ENCODE assay signal across 9 cellular contexts in genomic region chr18:23131693-23132319, GRCh38. TPM values are rescaled to one million over a fixed set of nuclear protein-coding genes. Genes with fewer than 3 reads are reported as not detected.
DNase-seq lines count a peak whose midpoint lies in the region; ATAC-seq and TF ChIP-seq lines count a peak whose summit lies in the region.
"Had no signal": no experiment of that assay in that cellular context is flagged by ENCODE, and none has a peak within 500 bp of the region (broad histone marks: within the 10 kb centered on the region; RNA-seq: fewer than 3 reads in every experiment).

No MANE protein-coding gene starts in this region.

- H3K27me3 Mint-ChIP-seq in CD8-positive, alpha-beta T cell (ENCODE audit: low read depth) = peaks cover 38% of the 10 kb centered on the region
- H3K27me3 Mint-ChIP-seq in activated CD8-positive, alpha-beta T cell treated with anti-CD3 and anti-CD28 coated beads for 36 hours = peaks cover 27% of the 10 kb centered on the region
- peaks cover 23% of the 10 kb centered on the region for H3K27me3 Mint-ChIP-seq in nephron (ENCODE audit: low read depth)

- POLR2A ChIA-PET in CD8-positive, alpha-beta T cell (lab: Charles Lee) = interaction anchor here (0.6 kb wide), 1 partner anchor 266 kb away, joined by 3 read pairs; no protein-coding TSS in a partner anchor
- POLR2A ChIA-PET in HEK293 (lab: Yijun Ruan, JAX) = no interaction called here
- POLR2A ChIA-PET in activated CD8-positive, alpha-beta T cell treated with anti-CD3 and anti-CD28 coated beads for 36 hours (lab: Charles Lee) = no interaction called here

- TF ChIP-seq EP300 in esophagus muscularis mucosa (IDR thresholded peaks at IDR 0.05) (no peak), transverse colon (IDR thresholded peaks at IDR 0.05; ENCODE audit: low read depth) (no peak)

- ATAC-seq in CD8-positive, alpha-beta T cell = peak; percentile 54
- peak; percentile 63 for ATAC-seq in activated CD8-positive, alpha-beta T cell treated with anti-CD3 and anti-CD28 coated beads for 36 hours
- no peak for ATAC-seq in GM18519 (IDR thresholded peaks at IDR 0.05; ENCODE audit: low FRiP score, unreplicated experiment)

- peaks cover 15% of the 10 kb centered on the region for H3K4me1 Mint-ChIP-seq in CD8-positive, alpha-beta T cell (ENCODE audit: low read depth)
- peaks cover 10% of the 10 kb centered on the region for H3K4me1 Mint-ChIP-seq in activated CD8-positive, alpha-beta T cell treated with anti-CD3 and anti-CD28 coated beads for 36 hours (ENCODE audit: low read depth)
- peaks cover 32% of the 10 kb centered on the region for H3K4me1 Mint-ChIP-seq in nephron

- no peak overlapping the region for H3K27ac Mint-ChIP-seq in CD8-positive, alpha-beta T cell
- no peak overlapping the region for H3K27ac Mint-ChIP-seq in activated CD8-positive, alpha-beta T cell treated with anti-CD3 and anti-CD28 coated beads for 36 hours
- H3K27ac Mint-ChIP-seq in nephron = peak overlapping the region; percentile 2 to 30 (median 8)
- H3K27ac Mint-ChIP-seq: stimulated activated naive CD8-positive, alpha-beta T cell treated with anti-CD3 and anti-CD28 coated beads, Interleukin-15, Interleukin-2, amounts not matched to agents 100 ng/mL and 50 ng/mL, for 24 hours had no signal

- TF ChIP-seq CTCF in CD8-positive, alpha-beta T cell (IDR thresholded peaks at IDR 0.05) = peak; percentile 90
- peak; percentile 42; the same call in 1 of the 2 replicates for TF ChIP-seq CTCF in HEK293 (tag by site-specific recombination; IDR thresholded peaks at IDR 0.05)
- TF ChIP-seq CTCF in activated CD8-positive, alpha-beta T cell treated with anti-CD3 and anti-CD28 coated beads for 36 hours (IDR thresholded peaks at IDR 0.05) = peak; percentile 85
- TF ChIP-seq CTCF in esophagus muscularis mucosa (IDR thresholded peaks at IDR 0.05) = peak; percentile 73 to 82 (median 77)
- peak; percentile 72 to 82 (median 77) for TF ChIP-seq CTCF in nephron (IDR thresholded peaks at IDR 0.05; ENCODE audit: unreplicated experiment in 3 of 3)
- peak; percentile 78 to 83 (median 82) for TF ChIP-seq CTCF in transverse colon (IDR thresholded peaks at IDR 0.05)

- peaks cover 17% of the 10 kb centered on the region for H3K27me3 ChIP-seq in CD8-positive, alpha-beta T cell (ENCODE audit: insufficient read depth, low read length)
- H3K27me3 ChIP-seq in esophagus muscularis mucosa (peaks cover 0 to 26% (median 7%) of the 10 kb centered on the region in 4 donors), transverse colon (peaks cover 21% of the 10 kb centered on the region)

- no peaks in the 10 kb centered on the region for H3K36me3 Mint-ChIP-seq in CD8-positive, alpha-beta T cell
- no peaks in the 10 kb centered on the region for H3K36me3 Mint-ChIP-seq in activated CD8-positive, alpha-beta T cell treated with anti-CD3 and anti-CD28 coated beads for 36 hours (ENCODE audit: low read depth)
- H3K36me3 Mint-ChIP-seq in nephron (ENCODE audit: low read depth) = no peaks in the 10 kb centered on the region

- H3K4me1 ChIP-seq in CD8-positive, alpha-beta T cell (ENCODE audit: insufficient read depth, low read length) = peaks cover 11% of the 10 kb centered on the region
- H3K4me1 ChIP-seq in HEK293 (ENCODE audit: control insufficient read depth, insufficient read depth, low read length) (peaks cover 13% of the 10 kb centered on the region), esophagus muscularis mucosa (peaks cover 18 to 26% (median 22%) of the 10 kb centered on the region in 4 donors), transverse colon (peaks cover 4 to 27% (median 19%) of the 10 kb centered on the region in 4 donors)

- intact Hi-C loops in CD8-positive, alpha-beta T cell (cut with DNase I, micrococcal nuclease) = loop anchor here (1.0 to 10.0 kb wide), 11 partner anchors 60 to 680 kb away; no protein-coding TSS in a partner anchor
- intact Hi-C loops in activated CD8-positive, alpha-beta T cell treated with anti-CD3 and anti-CD28 coated beads for 36 hours (cut with micrococcal nuclease) = loop anchor here (2.0 to 10.0 kb wide), 4 partner anchors 103 to 279 kb away; no protein-coding TSS in a partner anchor
- intact Hi-C loops in esophagus muscularis mucosa (cut with DNase I) = loop anchor here (1.0 to 5.0 kb wide), 3 partner anchors 105 to 279 kb away; no protein-coding TSS in a partner anchor
- intact Hi-C loops in transverse colon (cut with DNase I; ENCODE audit: low total_unique reads) = no loop called here

- TF ChIP-seq POLR2A in esophagus muscularis mucosa (IDR thresholded peaks at IDR 0.05; ENCODE audit: low read depth) (no peak), transverse colon (IDR thresholded peaks at IDR 0.05) (no peak)

- in situ Hi-C loops in transverse colon (cut with MboI; ENCODE audit: low pct_ligation_motif_present in 1 of 4, low pct_unique_long_range_greater_than_20kb in 1 of 4, low sequenced_read_pairs in 3 of 4) = loop anchor here (5.0 to 25.0 kb wide), 4 partner anchors 223 to 253 kb away; no protein-coding TSS in a partner anchor

- no peaks in the 10 kb centered on the region for H3K9me3 Mint-ChIP-seq in CD8-positive, alpha-beta T cell
- no peaks in the 10 kb centered on the region for H3K9me3 Mint-ChIP-seq in activated CD8-positive, alpha-beta T cell treated with anti-CD3 and anti-CD28 coated beads for 36 hours
- H3K9me3 Mint-ChIP-seq in nephron = no peaks in the 10 kb centered on the region
- H3K9me3 Mint-ChIP-seq: stimulated activated naive CD8-positive, alpha-beta T cell treated with anti-CD3 and anti-CD28 coated beads, Interleukin-15, Interleukin-2, amounts not matched to agents 100 ng/mL and 50 ng/mL, for 24 hours had no signal

- WGBS in esophagus muscularis mucosa = 21% methylated on average over 8 of the region's 8 CpGs
- 19 to 20% methylated on average over 6 to 8 of the region's 8 CpGs for WGBS in transverse colon (ENCODE audit: low coverage in 1 of 2), 2 donors

- CTCF ChIA-PET in CD8-positive, alpha-beta T cell (lab: Charles Lee) = interaction anchor here (0.6 to 5.2 kb wide), 33 partner anchors 9 to 637 kb away, joined by 3 to 36 read pairs (median 4); partner anchors contain the start of gene RBBP8
- CTCF ChIA-PET in HEK293 (lab: Yijun Ruan, JAX) = interaction anchor here (0.5 to 4.8 kb wide), 56 partner anchors 10 to 765 kb away, joined by 3 to 28 read pairs (median 4); no protein-coding TSS in a partner anchor
- CTCF ChIA-PET in activated CD8-positive, alpha-beta T cell treated with anti-CD3 and anti-CD28 coated beads for 36 hours (lab: Charles Lee) = interaction anchor here (0.6 to 4.0 kb wide), 47 partner anchors 8 to 375 kb away, joined by 3 to 39 read pairs (median 3); no protein-coding TSS in a partner anchor

- H3K9me3 ChIP-seq in CD8-positive, alpha-beta T cell (ENCODE audit: low read length) = no peaks in the 10 kb centered on the region
- H3K9me3 ChIP-seq in HEK293 (ENCODE audit: control insufficient read depth, insufficient read depth, low read depth, low read length) = no peaks in the 10 kb centered on the region
- no peaks in the 10 kb centered on the region for H3K9me3 ChIP-seq in esophagus muscularis mucosa
- H3K9me3 ChIP-seq in transverse colon = no peaks in the 10 kb centered on the region

- H3K4me3 Mint-ChIP-seq in CD8-positive, alpha-beta T cell = no peak overlapping the region
- no peak overlapping the region for H3K4me3 Mint-ChIP-seq in activated CD8-positive, alpha-beta T cell treated with anti-CD3 and anti-CD28 coated beads for 36 hours
- peak overlapping the region; percentile 19 to 60 (median 40) for H3K4me3 Mint-ChIP-seq in nephron
- H3K4me3 Mint-ChIP-seq: stimulated activated naive CD8-positive, alpha-beta T cell treated with anti-CD3 and anti-CD28 coated beads, Interleukin-15, Interleukin-2, amounts not matched to agents 100 ng/mL and 50 ng/mL, for 24 hours had no signal

- H3K27ac ChIP-seq in CD8-positive, alpha-beta T cell (ENCODE audit: low read depth, low read length) = no peak overlapping the region
- no peak overlapping the region for H3K27ac ChIP-seq in HEK293 (ENCODE audit: extremely low read depth, low read depth, low read length)
- no peak overlapping the region for H3K27ac ChIP-seq in esophagus muscularis mucosa (replicated peaks in 1 of 4)
- H3K27ac ChIP-seq in transverse colon = no peak overlapping the region

- H3K36me3 ChIP-seq in CD8-positive, alpha-beta T cell (ENCODE audit: insufficient read depth, low read length) = no peaks in the 10 kb centered on the region
- H3K36me3 ChIP-seq in HEK293 (ENCODE audit: control insufficient read depth in 2 of 2, insufficient read depth in 1 of 2, low read length in 2 of 2) = no peaks in the 10 kb centered on the region
- H3K36me3 ChIP-seq in esophagus muscularis mucosa = no peaks in the 10 kb centered on the region
- H3K36me3 ChIP-seq in transverse colon = no peaks in the 10 kb centered on the region

- peak in 6 of 7 experiments; percentile 47 to 72 (median 54) for DNase-seq in CD8-positive, alpha-beta T cell
- DNase-seq in NCI-H774 (lab: John Stamatoyannopoulos, UW) (peak; percentile 29), esophagus muscularis mucosa (ENCODE audit: extremely low spot score) (no peak), transverse colon (peak; percentile 64)
- peak; percentile 68 for DNase-seq in activated CD8-positive, alpha-beta T cell treated with anti-CD3 and anti-CD28 coated beads for 36 hours

- no peak overlapping the region for H3K4me3 ChIP-seq in CD8-positive, alpha-beta T cell (ENCODE audit: low read depth, low read length)
- no peak overlapping the region for H3K4me3 ChIP-seq in HEK293 (ENCODE audit: low read depth, low read length)
- H3K4me3 ChIP-seq in esophagus muscularis mucosa = no peak overlapping the region
- H3K4me3 ChIP-seq in transverse colon = no peak overlapping the region

TF ChIP-seq in HEK293, 187 proteins besides CTCF, POLR2A, EP300 and RAD21 (continues in another document):
- peak; percentile 76 for TF ChIP-seq ZNF664 (tag by site-specific recombination; IDR thresholded peaks at IDR 0.05)
- 0 out of 2 replicates have a peak, but pooled peaks have one; percentile 61 for TF ChIP-seq ZFP37 (tag by site-specific recombination; IDR thresholded peaks at IDR 0.05)

RNA-seq across cellular contexts. Expression of gene CABLES1, which starts 3.5 kb away (rescaled TPM):
- under 1 TPM; 0.24 to 0.47 TPM for total RNA-seq in CD8-positive, alpha-beta T cell
- 1 to 10 TPM; 1.8 to 2.0 TPM for total RNA-seq in activated CD8-positive, alpha-beta T cell treated with anti-CD3 and anti-CD28 coated beads for 36 hours
- total RNA-seq in esophagus muscularis mucosa (1 to 10 TPM; 3.8 to 8.3 (median 6.4) TPM), transverse colon (10 to 100 TPM in 1 of 4 donors, 1 to 10 TPM in 3; 1.5 to 11.9 (median 6.1) TPM)

Comparison
In these comparisons a context has a peak if more than half of its experiments do, and no peak if none do; other contexts are left out.
1. H3K27ac Mint-ChIP-seq: peak in nephron (3 of 3); none in CD8-positive, alpha-beta T cell (single experiment) and activated CD8-positive, alpha-beta T cell treated with anti-CD3 and anti-CD28 coated beads for 36 hours (single experiment).
2. H3K4me3 Mint-ChIP-seq: peak in nephron (3 of 3); none in CD8-positive, alpha-beta T cell (single experiment) and activated CD8-positive, alpha-beta T cell treated with anti-CD3 and anti-CD28 coated beads for 36 hours (single experiment).
3. Peak in every context shown above with its lines, with median percentiles within 50 percentile points of each other: CTCF ChIP-seq.